Comparison of ENCODE assay signal across 17 cellular contexts in genomic region chr18:58856881-58857280, GRCh38. TPM values are rescaled to one million over a fixed set of nuclear protein-coding genes. Genes with fewer than 3 reads are reported as not detected.
DNase-seq lines count a peak whose midpoint lies in the region; ATAC-seq, FAIRE-seq and TF ChIP-seq lines count a peak whose summit lies in the region.
"Had no signal": no experiment of that assay in that cellular context is flagged by ENCODE, and none has a peak within 500 bp of the region (broad histone marks: within the 10 kb centered on the region; RNA-seq: fewer than 3 reads in every experiment).

No MANE protein-coding gene starts in this region.

- peak; percentile 7 for FAIRE-seq in RCC 7860 (lab: Jason Lieb, UNC)
- FAIRE-seq: H1 had no signal

- no peak for TF ChIP-seq CTCF in fibroblast of mammary gland (conservative IDR thresholded peaks at IDR 0.05; ENCODE audit: control insufficient read depth, insufficient read depth, low read depth, low read length)

- DNase-seq in A172 (ENCODE audit: low spot score) (peak; percentile 16), HT1080 (ENCODE audit: low read depth) (peak; percentile 82), RCC 7860 (ENCODE audit: low spot score) (peak; percentile 43), fibroblast of mammary gland (ENCODE audit: low read depth) (peak; percentile 70), substantia nigra (lab: John Stamatoyannopoulos, UW) (no peak), NCI-H2196 treated with DMSO at 0.1 percent for 48 hours (lab: John Stamatoyannopoulos, UW; ENCODE audit: unreplicated experiment) (no peak), H4 (ENCODE audit: low spot score) (no peak)
- DNase-seq: activated CD4-positive, alpha-beta memory T cell treated with anti-CD3 and anti-CD28 coated beads for 36 hours; amygdala; COR-L47; gastrocnemius medialis; NCI-H2081 treated with DMSO at 0.1 percent for 48 hours; NCI-H774; small intestine; stimulated activated naive CD4-positive, alpha-beta T cell treated with Interleukin-2 at 50 U/mL for 16 hours had no signal

- no peak overlapping the region for H3K4me3 ChIP-seq in fibroblast of mammary gland (ENCODE audit: control insufficient read depth, low read depth, low read length)
- H3K4me3 ChIP-seq: gastrocnemius medialis had no signal

- no peak for ATAC-seq in GM19397 (IDR thresholded peaks at IDR 0.05; ENCODE audit: unreplicated experiment)
- ATAC-seq: gastrocnemius medialis had no signal

- H3K27ac ChIP-seq in substantia nigra (ENCODE audit: low read depth, low read length, poor library complexity, severe bottlenecking) = no peak overlapping the region
- H3K27ac ChIP-seq: gastrocnemius medialis had no signal

RNA-seq across cellular contexts. Expression of gene ZNF532, which starts 7.8 kb away (rescaled TPM):
- 12.2 and 13.5 TPM in 2 replicates for total RNA-seq in A172 (2014; rRNA removed; shearing (Covaris generic))
- 25.4 and 30.8 TPM in 2 replicates for total RNA-seq in HT1080 (2014; rRNA removed; shearing (Covaris generic))
- 22.5 and 34.7 TPM in 2 replicates for polyA plus RNA-seq in HT1080 (2015; cell fraction: cytosol; rRNA removed)
- polyA plus RNA-seq in HT1080 (2015; cell fraction: nucleus; rRNA removed) = 55.4 and 57.6 TPM in 2 replicates
- 57.8 and 75.1 TPM in 2 replicates for total RNA-seq in H4 (2014; rRNA removed; shearing (Covaris generic))

Comparison
In these comparisons a context has a peak if more than half of its experiments do, and no peak if none do; other contexts are left out.
1. DNase-seq: peak in A172 (single experiment), HT1080 (single experiment), RCC 7860 (single experiment) and fibroblast of mammary gland (single experiment); none in substantia nigra (0 of 49), NCI-H2196 treated with DMSO at 0.1 percent for 48 hours (single experiment) and H4 (single experiment).